Comparison of ENCODE assay signal across 8 cellular contexts in genomic region chr5:177546262-177546741, GRCh38. TPM values are rescaled to one million over a fixed set of nuclear protein-coding genes. Genes with fewer than 3 reads are reported as not detected.
A peak's percentile ranks its signal among the peaks of the same experiment; 100 is the strongest.
DNase-seq lines count a peak whose midpoint lies in the region; ATAC-seq lines count a peak whose summit lies in the region.

No MANE protein-coding gene starts in this region.

- H3K36me3 ChIP-seq in mesodermal cell (ENCODE audit: control insufficient read depth, insufficient read depth, low read length), result peaks cover 42% of the 10 kb centered on the region

- peak overlapping the region; percentile 94 for H3K27ac ChIP-seq in mesodermal cell (ENCODE audit: low read depth, low read length, severe bottlenecking)

- ATAC-seq in HG03378 (IDR thresholded peaks at IDR 0.05; ENCODE audit: unreplicated experiment) (no peak), GM19452 (IDR thresholded peaks at IDR 0.05; ENCODE audit: unreplicated experiment) (no peak), HG03439 (IDR thresholded peaks at IDR 0.05; ENCODE audit: unreplicated experiment) (no peak)

- H3K4me1 ChIP-seq in mesodermal cell (ENCODE audit: control insufficient read depth, insufficient read depth, low read length, poor library complexity, severe bottlenecking), result peaks cover 22% of the 10 kb centered on the region

- H3K4me3 ChIP-seq in mesodermal cell (ENCODE audit: extremely low read depth, insufficient read depth, low read length, poor library complexity, severe bottlenecking), result no peak overlapping the region

- no CpG with 5 or more reads among the region's 1 CpG for WGBS in mesodermal cell (ENCODE audit: insufficient coverage in 2 of 2), 2 experiments

- in situ Hi-C loops in Caki2 (cut with HindIII; ENCODE audit: low pct_unique_long_range_greater_than_20kb, low sequenced_read_pairs), result no loop called here

- DNase-seq in Caki2 (ENCODE audit: low read depth) (peak; percentile 76), NCI-H69 (lab: John Stamatoyannopoulos, UW) (peak; percentile 79), dermis blood vessel endothelial cell (peak; percentile 92), NCI-H510A (lab: John Stamatoyannopoulos, UW) (no peak)

- no peaks in the 10 kb centered on the region for H3K9me3 ChIP-seq in mesodermal cell (ENCODE audit: control insufficient read depth, low read length)

RNA-seq across cellular contexts. Expression of gene FAM193B, which starts 8.1 kb away (rescaled TPM):
- 29.2 and 33.6 TPM in 2 replicates for total RNA-seq in Caki2 (2014; rRNA removed; shearing (Covaris generic); ENCODE audit: low replicate concordance)
- total RNA-seq in dermis blood vessel endothelial cell, result 14.6 and 31.0 TPM in 2 replicates
- polyA plus RNA-seq in mesodermal cell (2013, experiment 1 of 2), result 84.5 TPM
- polyA plus RNA-seq in mesodermal cell (2013, experiment 2 of 2), result 80.8 TPM

RNA-seq across cellular contexts. Expression of gene DDX41, which starts 29.5 kb away (rescaled TPM):
- 145 and 172 TPM in 2 replicates for total RNA-seq in Caki2 (2014; rRNA removed; shearing (Covaris generic); ENCODE audit: low replicate concordance)
- 68.2 and 98.8 TPM in 2 replicates for total RNA-seq in dermis blood vessel endothelial cell
- polyA plus RNA-seq in mesodermal cell (2013, experiment 1 of 2), result 65.4 TPM
- 52.5 TPM for polyA plus RNA-seq in mesodermal cell (2013, experiment 2 of 2)

RNA-seq across cellular contexts. Expression of gene DOK3, which starts 36.7 kb away (rescaled TPM):
- 0.57 and 0.72 TPM in 2 replicates for total RNA-seq in Caki2 (2014; rRNA removed; shearing (Covaris generic); ENCODE audit: low replicate concordance)
- total RNA-seq in dermis blood vessel endothelial cell, result 2.0 and 4.6 TPM in 2 replicates
- polyA plus RNA-seq in mesodermal cell (2013, experiment 1 of 2), result 3.6 TPM
- polyA plus RNA-seq in mesodermal cell (2013, experiment 2 of 2), result 2.8 TPM

RNA-seq across cellular contexts. Expression of gene TMED9, which starts 45.7 kb away (rescaled TPM):
- total RNA-seq in Caki2 (2014; rRNA removed; shearing (Covaris generic); ENCODE audit: low replicate concordance), result 291 and 366 TPM in 2 replicates
- total RNA-seq in dermis blood vessel endothelial cell, result 174 and 176 TPM in 2 replicates
- polyA plus RNA-seq in mesodermal cell (2013, experiment 1 of 2), result 316 TPM
- polyA plus RNA-seq in mesodermal cell (2013, experiment 2 of 2), result 273 TPM

RNA-seq across cellular contexts. Expression of gene PDLIM7, which starts 48.9 kb away (rescaled TPM):
- 188 and 198 TPM in 2 replicates for total RNA-seq in Caki2 (2014; rRNA removed; shearing (Covaris generic); ENCODE audit: low replicate concordance)
- total RNA-seq in dermis blood vessel endothelial cell, result 38.3 and 73.0 TPM in 2 replicates
- 284 TPM for polyA plus RNA-seq in mesodermal cell (2013, experiment 1 of 2)
- 227 TPM for polyA plus RNA-seq in mesodermal cell (2013, experiment 2 of 2)
